In the genomic region with DNA sequence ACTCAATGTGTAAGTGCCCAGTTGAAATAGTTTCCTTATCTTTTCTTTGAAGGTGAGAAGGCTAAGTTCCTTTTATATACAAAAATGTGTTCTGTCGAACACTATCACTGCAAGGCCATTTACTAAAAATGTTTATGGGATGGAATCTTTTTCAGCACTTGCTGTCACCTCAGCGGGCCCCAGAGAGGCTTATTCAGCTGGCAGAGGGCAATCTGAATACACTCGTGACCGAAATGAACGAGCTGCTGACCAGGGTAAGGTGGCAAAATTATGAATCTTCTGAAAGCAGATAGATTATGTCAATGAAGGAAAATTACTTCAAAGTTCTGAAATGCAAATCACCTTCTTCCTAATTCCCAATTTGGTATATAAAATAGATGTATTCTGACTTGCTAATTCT, we compare ENCODE assay signal across 1 cellular context.
TF ChIP-seq lines count a peak whose summit lies in the region.

No MANE protein-coding gene starts in this region.

TF ChIP-seq in HCT116, 20 proteins besides CTCF, POLR2A, EP300 and RAD21 (continued from another document):
- TF ChIP-seq, protein P1, sequence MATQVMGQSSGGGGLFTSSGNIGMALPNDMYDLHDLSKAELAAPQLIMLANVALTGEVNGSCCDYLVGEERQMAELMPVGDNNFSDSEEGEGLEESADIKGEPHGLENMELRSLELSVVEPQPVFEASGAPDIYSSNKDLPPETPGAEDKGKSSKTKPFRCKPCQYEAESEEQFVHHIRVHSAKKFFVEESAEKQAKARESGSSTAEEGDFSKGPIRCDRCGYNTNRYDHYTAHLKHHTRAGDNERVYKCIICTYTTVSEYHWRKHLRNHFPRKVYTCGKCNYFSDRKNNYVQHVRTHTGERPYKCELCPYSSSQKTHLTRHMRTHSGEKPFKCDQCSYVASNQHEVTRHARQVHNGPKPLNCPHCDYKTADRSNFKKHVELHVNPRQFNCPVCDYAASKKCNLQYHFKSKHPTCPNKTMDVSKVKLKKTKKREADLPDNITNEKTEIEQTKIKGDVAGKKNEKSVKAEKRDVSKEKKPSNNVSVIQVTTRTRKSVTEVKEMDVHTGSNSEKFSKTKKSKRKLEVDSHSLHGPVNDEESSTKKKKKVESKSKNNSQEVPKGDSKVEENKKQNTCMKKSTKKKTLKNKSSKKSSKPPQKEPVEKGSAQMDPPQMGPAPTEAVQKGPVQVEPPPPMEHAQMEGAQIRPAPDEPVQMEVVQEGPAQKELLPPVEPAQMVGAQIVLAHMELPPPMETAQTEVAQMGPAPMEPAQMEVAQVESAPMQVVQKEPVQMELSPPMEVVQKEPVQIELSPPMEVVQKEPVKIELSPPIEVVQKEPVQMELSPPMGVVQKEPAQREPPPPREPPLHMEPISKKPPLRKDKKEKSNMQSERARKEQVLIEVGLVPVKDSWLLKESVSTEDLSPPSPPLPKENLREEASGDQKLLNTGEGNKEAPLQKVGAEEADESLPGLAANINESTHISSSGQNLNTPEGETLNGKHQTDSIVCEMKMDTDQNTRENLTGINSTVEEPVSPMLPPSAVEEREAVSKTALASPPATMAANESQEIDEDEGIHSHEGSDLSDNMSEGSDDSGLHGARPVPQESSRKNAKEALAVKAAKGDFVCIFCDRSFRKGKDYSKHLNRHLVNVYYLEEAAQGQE (IDR thresholded peaks at IDR 0.05; ENCODE audit: low read depth): no peak
- TF ChIP-seq JUND (IDR thresholded peaks at IDR 0.05): no peak
- TF ChIP-seq ZBTB33 (IDR thresholded peaks at IDR 0.05; ENCODE audit: extremely low read depth, insufficient replicate concordance, low read length): no peak
- TF ChIP-seq, protein P2, sequence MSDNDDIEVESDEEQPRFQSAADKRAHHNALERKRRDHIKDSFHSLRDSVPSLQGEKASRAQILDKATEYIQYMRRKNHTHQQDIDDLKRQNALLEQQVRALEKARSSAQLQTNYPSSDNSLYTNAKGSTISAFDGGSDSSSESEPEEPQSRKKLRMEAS (IDR thresholded peaks at IDR 0.05): no peak
- TF ChIP-seq ZFX (IDR thresholded peaks at IDR 0.05): no peak
- TF ChIP-seq ELF1 (IDR thresholded peaks at IDR 0.05; ENCODE audit: borderline replicate concordance, low read depth): no peak
- no peak for TF ChIP-seq ZNF274 (IDR thresholded peaks at IDR 0.05; ENCODE audit: low read depth, low read length)
- no peak for TF ChIP-seq CEBPB (IDR thresholded peaks at IDR 0.05; ENCODE audit: low read depth)
- no peak for TF ChIP-seq POLR2AphosphoS5 (IDR thresholded peaks at IDR 0.05; ENCODE audit: low read depth, low read length)
- no peak for TF ChIP-seq YY1 (IDR thresholded peaks at IDR 0.05; ENCODE audit: extremely low read depth, insufficient replicate concordance, low read depth, low read length)
- no peak for TF ChIP-seq SIN3A (IDR thresholded peaks at IDR 0.05; ENCODE audit: low read depth)
- TF ChIP-seq EGR1 (IDR thresholded peaks at IDR 0.05; ENCODE audit: low read depth): no peak
- TF ChIP-seq EZH2 (IDR thresholded peaks at IDR 0.05): no peak
- no peak for TF ChIP-seq TCF7L2 (IDR thresholded peaks at IDR 0.05; ENCODE audit: borderline replicate concordance, extremely low read depth, insufficient read depth, insufficient read length)
